8 cellular contexts compared by ENCODE assay signal in genomic region chr7:123634011-123634573, GRCh38. TPM values are rescaled to one million over a fixed set of nuclear protein-coding genes. Genes with fewer than 3 reads are reported as not detected.
"Had no signal": no experiment of that assay in that cellular context is flagged by ENCODE, and none has a peak within 500 bp of the region (broad histone marks: within the 10 kb centered on the region; RNA-seq: fewer than 3 reads in every experiment).

No MANE protein-coding gene starts in this region.

RNA-seq across cellular contexts. Expression of gene LMOD2, which starts 21.6 kb away (rescaled TPM):
- total RNA-seq: activated CD4-positive, alpha-beta memory T cell treated with anti-CD3 and anti-CD28 coated beads, Interleukin-2, amount 10 ng/mL, durations not matched to agents 7 days and 5 days; activated CD4-positive, alpha-beta T cell treated with anti-CD3 and anti-CD28 coated beads for 36 hours; activated CD8-positive, alpha-beta memory T cell treated with anti-CD3 and anti-CD28 coated beads for 36 hours; activated naive CD4-positive, alpha-beta T cell treated with anti-CD3 and anti-CD28 coated beads for 36 hours; activated T-helper 17 cell treated with anti-CD3 and anti-CD28 coated beads, Interleukin-2, amount 50 U/mL, for 72 hours; HepG2; Peyer's patch; T-helper 2 cell treated with Interferon-gamma antibody and Interleukin-4, amounts not matched to agents 100 ng/mL and 5 ng/mL, for 36 hours had no signal
- polyA plus RNA-seq: HepG2 had no signal

RNA-seq across cellular contexts. Expression of gene ASB15, which starts 32.5 kb away (rescaled TPM):
- total RNA-seq: activated CD4-positive, alpha-beta memory T cell treated with anti-CD3 and anti-CD28 coated beads, Interleukin-2, amount 10 ng/mL, durations not matched to agents 7 days and 5 days; activated CD4-positive, alpha-beta T cell treated with anti-CD3 and anti-CD28 coated beads for 36 hours; activated CD8-positive, alpha-beta memory T cell treated with anti-CD3 and anti-CD28 coated beads for 36 hours; activated naive CD4-positive, alpha-beta T cell treated with anti-CD3 and anti-CD28 coated beads for 36 hours; activated T-helper 17 cell treated with anti-CD3 and anti-CD28 coated beads, Interleukin-2, amount 50 U/mL, for 72 hours; HepG2; Peyer's patch; T-helper 2 cell treated with Interferon-gamma antibody and Interleukin-4, amounts not matched to agents 100 ng/mL and 5 ng/mL, for 36 hours had no signal
- polyA plus RNA-seq: HepG2 had no signal
